1 cellular context compared by ENCODE assay signal in the genomic region with DNA sequence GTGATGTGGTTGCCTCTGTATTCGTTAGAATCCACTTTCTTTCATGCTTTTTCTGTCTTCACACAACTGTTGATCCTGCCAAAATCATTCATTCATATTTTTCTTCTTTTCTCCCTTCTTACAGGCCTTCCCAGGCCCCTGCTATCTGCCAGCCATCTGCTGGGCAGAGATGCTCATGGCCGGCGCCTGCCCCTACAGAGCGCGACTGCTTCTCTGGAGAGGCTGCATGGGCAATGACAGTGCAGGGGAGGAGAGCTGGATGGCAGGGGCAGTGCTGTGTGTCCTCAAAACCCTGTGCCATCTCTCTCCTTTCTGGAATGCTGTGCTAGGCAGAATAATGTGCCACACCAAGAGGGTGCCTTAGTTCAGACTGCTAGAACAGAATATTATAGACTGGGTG.
TF ChIP-seq lines count a peak whose summit lies in the region.

No MANE protein-coding gene starts in this region.

TF ChIP-seq in A549, 52 proteins besides CTCF, POLR2A, EP300 and RAD21 (continued from another document):
- TF ChIP-seq, protein P1, sequence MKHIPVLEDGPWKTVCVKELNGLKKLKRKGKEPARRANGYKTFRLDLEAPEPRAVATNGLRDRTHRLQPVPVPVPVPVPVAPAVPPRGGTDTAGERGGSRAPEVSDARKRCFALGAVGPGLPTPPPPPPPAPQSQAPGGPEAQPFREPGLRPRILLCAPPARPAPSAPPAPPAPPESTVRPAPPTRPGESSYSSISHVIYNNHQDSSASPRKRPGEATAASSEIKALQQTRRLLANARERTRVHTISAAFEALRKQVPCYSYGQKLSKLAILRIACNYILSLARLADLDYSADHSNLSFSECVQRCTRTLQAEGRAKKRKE (CRISPR knock-in tag; IDR thresholded peaks at IDR 0.05; ENCODE audit: low read depth): no peak
- no peak for TF ChIP-seq NPAS2 (CRISPR knock-in tag; IDR thresholded peaks at IDR 0.05; ENCODE audit: borderline replicate concordance)
- no peak for TF ChIP-seq NFE2L2 (conservative IDR thresholded peaks at IDR 0.05; ENCODE audit: low read length)
- no peak for TF ChIP-seq ZNF302 (CRISPR knock-in tag; IDR thresholded peaks at IDR 0.05)
- TF ChIP-seq ESRRA (IDR thresholded peaks at IDR 0.05; ENCODE audit: borderline replicate concordance, low read length): no peak
- TF ChIP-seq KDM5A (IDR thresholded peaks at IDR 0.05): no peak
- TF ChIP-seq SMC3 (IDR thresholded peaks at IDR 0.05): no peak
- TF ChIP-seq MAFK (IDR thresholded peaks at IDR 0.05; ENCODE audit: partially characterized antibody): no peak
- no peak for TF ChIP-seq KDM1A (IDR thresholded peaks at IDR 0.05; ENCODE audit: low read depth)
- TF ChIP-seq HOXA7 (CRISPR knock-in tag; IDR thresholded peaks at IDR 0.05): no peak
- no peak for TF ChIP-seq GATA3 (IDR thresholded peaks at IDR 0.05; ENCODE audit: borderline replicate concordance)
- TF ChIP-seq HOXB13 (CRISPR knock-in tag; IDR thresholded peaks at IDR 0.05; ENCODE audit: low read depth): no peak
- no peak for TF ChIP-seq POLR2AphosphoS2 (conservative IDR thresholded peaks at IDR 0.05; ENCODE audit: low read length)
- no peak for TF ChIP-seq BHLHE40 (IDR thresholded peaks at IDR 0.05; ENCODE audit: low read depth, low read length)
- no peak for TF ChIP-seq TP53 (CRISPR knock-in tag; IDR thresholded peaks at IDR 0.05)
- TF ChIP-seq, protein P2, sequence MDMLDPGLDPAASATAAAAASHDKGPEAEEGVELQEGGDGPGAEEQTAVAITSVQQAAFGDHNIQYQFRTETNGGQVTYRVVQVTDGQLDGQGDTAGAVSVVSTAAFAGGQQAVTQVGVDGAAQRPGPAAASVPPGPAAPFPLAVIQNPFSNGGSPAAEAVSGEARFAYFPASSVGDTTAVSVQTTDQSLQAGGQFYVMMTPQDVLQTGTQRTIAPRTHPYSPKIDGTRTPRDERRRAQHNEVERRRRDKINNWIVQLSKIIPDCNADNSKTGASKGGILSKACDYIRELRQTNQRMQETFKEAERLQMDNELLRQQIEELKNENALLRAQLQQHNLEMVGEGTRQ (IDR thresholded peaks at IDR 0.05): no peak
- TF ChIP-seq JUNB (IDR thresholded peaks at IDR 0.05): no peak
TF ChIP-seq in A549: peak in this region for 0.
